ENCODE assay signal across 9 cellular contexts in the genomic region with DNA sequence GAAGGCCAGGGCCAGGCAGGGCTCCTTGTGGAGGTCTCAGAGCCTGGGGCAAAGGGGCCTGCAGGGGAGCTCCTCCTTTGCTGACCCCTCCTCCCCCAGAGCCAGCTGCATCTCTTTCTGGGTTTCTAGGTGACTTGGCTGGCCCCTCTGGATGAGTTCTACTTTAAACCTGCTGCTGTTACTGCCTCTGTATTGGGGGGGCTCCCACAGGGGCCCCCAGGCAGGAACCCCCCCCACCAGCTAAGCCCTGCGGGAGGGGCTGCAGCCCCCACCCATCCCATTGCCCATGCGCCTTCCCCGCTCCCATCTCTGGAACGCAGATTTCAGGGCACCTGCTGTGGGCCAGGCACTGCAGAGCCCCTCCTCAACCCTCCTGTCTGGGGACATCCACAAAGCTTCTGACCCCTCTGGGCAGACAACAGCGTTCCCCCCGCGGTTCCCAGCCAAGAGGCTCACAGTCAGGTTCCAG. TPM values are rescaled to one million over a fixed set of nuclear protein-coding genes. Genes with fewer than 3 reads are reported as not detected.
DNase-seq lines count a peak whose midpoint lies in the region; ATAC-seq and TF ChIP-seq lines count a peak whose summit lies in the region.
"Had no signal": no experiment of that assay in that cellular context is flagged by ENCODE, and none has a peak within 500 bp of the region (broad histone marks: within the 10 kb centered on the region; RNA-seq: fewer than 3 reads in every experiment).

No MANE protein-coding gene starts in this region.

- H3K9me3 ChIP-seq in ascending aorta, result no peaks in the 10 kb centered on the region
- H3K9me3 ChIP-seq in upper lobe of left lung, result no peaks in the 10 kb centered on the region

- H3K4ac ChIP-seq in mesendoderm (ENCODE audit: low read depth, low read length), result no peak overlapping the region

- TF ChIP-seq POLR2A in upper lobe of left lung (IDR thresholded peaks at IDR 0.05), result no peak

- no peak overlapping the region for H3K56ac ChIP-seq in mesendoderm (ENCODE audit: low read length)

- peaks cover 13% of the 10 kb centered on the region for H3K79me1 ChIP-seq in mesendoderm (ENCODE audit: low read length)

- no peak overlapping the region for H2BK120ac ChIP-seq in mesendoderm (ENCODE audit: low read depth, low read length)

- no peak overlapping the region for H4K5ac ChIP-seq in mesendoderm (ENCODE audit: low read length)

- H3K27me3 ChIP-seq in ascending aorta, result no peaks in the 10 kb centered on the region
- H3K27me3 ChIP-seq in mesendoderm (ENCODE audit: insufficient read depth, low read length, poor library complexity), result no peaks in the 10 kb centered on the region
- H3K27me3 ChIP-seq in upper lobe of left lung, result no peaks in the 10 kb centered on the region

- H3K4me2 ChIP-seq in mesendoderm (ENCODE audit: low read length), result no peak overlapping the region

- WGBS in mesendoderm (ENCODE audit: extremely low coverage, insufficient coverage, low lambda C conversion rate), result no CpG with 5 or more reads among the region's 7 CpGs
- 45% methylated on average over 7 of the region's 7 CpGs; no CpG with 5 or more reads in 1 of the 2 donors for WGBS in upper lobe of left lung, 2 donors

- H2AK5ac ChIP-seq in mesendoderm (ENCODE audit: low read length), result no peak overlapping the region

- H3K18ac ChIP-seq in mesendoderm (ENCODE audit: low read length), result peak overlapping the region; percentile 85

- no peak for DNase-seq in activated naive CD8-positive, alpha-beta T cell treated with anti-CD3 and anti-CD28 coated beads, Interleukin-2, amount 50 U/mL, for 24 hours
- DNase-seq in ascending aorta (ENCODE audit: low spot score in 2 of 2) (no peak), mesendoderm (no peak), upper lobe of left lung (peak in 1 of 2 donors; percentile 46), NCI-H1930 (lab: John Stamatoyannopoulos, UW) (no peak), OCI-M1 (lab: John Stamatoyannopoulos, UW) (no peak)
- DNase-seq: NCI-H187 treated with DMSO at 0.1 percent for 48 hours had no signal

- intact Hi-C loops in ascending aorta (cut with DNase I), result no loop called here

- ATAC-seq in activated naive CD8-positive, alpha-beta T cell treated with anti-CD3 and anti-CD28 coated beads, Interleukin-2, amount 50 U/mL, for 24 hours, result no peak
- no peak for ATAC-seq in upper lobe of left lung (ENCODE audit: low FRiP score in 2 of 2)
- no peak for ATAC-seq in HG03469 (IDR thresholded peaks at IDR 0.05; ENCODE audit: unreplicated experiment)

- H3K36me3 Mint-ChIP-seq in activated naive CD8-positive, alpha-beta T cell, result no peaks in the 10 kb centered on the region
- peaks cover 1% of the 10 kb centered on the region for H3K36me3 Mint-ChIP-seq in activated naive CD8-positive, alpha-beta T cell treated with anti-CD3 and anti-CD28 coated beads, Interleukin-2, amount 50 U/mL, for 24 hours (ENCODE audit: low read depth)

- H3K27me3 Mint-ChIP-seq in activated naive CD8-positive, alpha-beta T cell, result no peaks in the 10 kb centered on the region
- H3K27me3 Mint-ChIP-seq in activated naive CD8-positive, alpha-beta T cell treated with anti-CD3 and anti-CD28 coated beads, Interleukin-2, amount 50 U/mL, for 24 hours, result no peaks in the 10 kb centered on the region

- no peak overlapping the region for H4K8ac ChIP-seq in mesendoderm (ENCODE audit: low read depth, low read length)

- H2BK5ac ChIP-seq in mesendoderm (ENCODE audit: low read length), result no peak overlapping the region

- H3K36me3 ChIP-seq in ascending aorta, result peaks cover 12% of the 10 kb centered on the region in 2 donors
- peaks cover 4% of the 10 kb centered on the region for H3K36me3 ChIP-seq in mesendoderm (ENCODE audit: control insufficient read depth, insufficient read depth, low read length)
- peaks cover 0 to 14% (median 13%) of the 10 kb centered on the region in 4 donors for H3K36me3 ChIP-seq in upper lobe of left lung

- TF ChIP-seq EP300 in upper lobe of left lung (IDR thresholded peaks at IDR 0.05), result no peak

- peaks cover 15% of the 10 kb centered on the region for H3K4me1 Mint-ChIP-seq in activated naive CD8-positive, alpha-beta T cell (ENCODE audit: low read depth)
- peaks cover 22% of the 10 kb centered on the region for H3K4me1 Mint-ChIP-seq in activated naive CD8-positive, alpha-beta T cell treated with anti-CD3 and anti-CD28 coated beads, Interleukin-2, amount 50 U/mL, for 24 hours

- peak overlapping the region; percentile 82 for H3K4me3 Mint-ChIP-seq in activated naive CD8-positive, alpha-beta T cell
- no peak overlapping the region for H3K4me3 Mint-ChIP-seq in activated naive CD8-positive, alpha-beta T cell treated with anti-CD3 and anti-CD28 coated beads, Interleukin-2, amount 50 U/mL, for 24 hours

- TF ChIP-seq CTCF in ascending aorta (IDR thresholded peaks at IDR 0.05), result no peak
- TF ChIP-seq CTCF in upper lobe of left lung (IDR thresholded peaks at IDR 0.05), result no peak

- no peaks in the 10 kb centered on the region for H3K9me3 Mint-ChIP-seq in activated naive CD8-positive, alpha-beta T cell (ENCODE audit: low read depth)
- no peaks in the 10 kb centered on the region for H3K9me3 Mint-ChIP-seq in activated naive CD8-positive, alpha-beta T cell treated with anti-CD3 and anti-CD28 coated beads, Interleukin-2, amount 50 U/mL, for 24 hours

- no peak overlapping the region for H3K27ac Mint-ChIP-seq in activated naive CD8-positive, alpha-beta T cell
- H3K27ac Mint-ChIP-seq in activated naive CD8-positive, alpha-beta T cell treated with anti-CD3 and anti-CD28 coated beads, Interleukin-2, amount 50 U/mL, for 24 hours, result no peak overlapping the region

- peaks cover 20 to 29% of the 10 kb centered on the region in 2 donors for H3K4me1 ChIP-seq in ascending aorta
- H3K4me1 ChIP-seq in mesendoderm (ENCODE audit: control insufficient read depth, low read depth, low read length), result peaks cover 12% of the 10 kb centered on the region
- peaks cover 33 to 56% (median 42%) of the 10 kb centered on the region in 4 donors for H3K4me1 ChIP-seq in upper lobe of left lung

- H3K79me2 ChIP-seq in mesendoderm (ENCODE audit: control insufficient read depth, insufficient read depth, low read length), result peaks cover 21% of the 10 kb centered on the region

- no peak overlapping the region for H2BK15ac ChIP-seq in mesendoderm (replicated peaks; ENCODE audit: low read depth)

- H3K27ac ChIP-seq in ascending aorta (no peak overlapping the region), mesendoderm (ENCODE audit: low read depth, low read length) (no peak overlapping the region), upper lobe of left lung (peak overlapping the region in 1 of 4 donors; percentile 81)

- H3K4me3 ChIP-seq in ascending aorta (peak overlapping the region; percentile 74 to 86), mesendoderm (ENCODE audit: low read length) (no peak overlapping the region), upper lobe of left lung (peak overlapping the region in 3 of 4 donors; percentile 56 to 96 (median 90))

- H3K9ac ChIP-seq in mesendoderm (ENCODE audit: low read length), result peak overlapping the region; percentile 2

- no peak overlapping the region for H3K23ac ChIP-seq in mesendoderm (ENCODE audit: low read length)

RNA-seq across cellular contexts. Expression of a gene that starts 0.9 kb away (rescaled TPM):
- total RNA-seq in ascending aorta (54.0 TPM), upper lobe of left lung (10 to 100 TPM; 19.5 to 55.5 (median 30.3) TPM)
- 39.7 TPM for polyA plus RNA-seq in mesendoderm (2013, experiment 1 of 2)
- polyA plus RNA-seq in mesendoderm (2013, experiment 2 of 2), result 40.7 TPM

RNA-seq across cellular contexts. Expression of a gene that starts 3.7 kb away (rescaled TPM):
- 85.7 TPM for total RNA-seq in ascending aorta
- 546 TPM for polyA plus RNA-seq in mesendoderm (2013, experiment 1 of 2)
- 550 TPM for polyA plus RNA-seq in mesendoderm (2013, experiment 2 of 2)
- 100 to 1,000 TPM in 1 of 6 donors, 10 to 100 TPM in 5; 51.4 to 118 (median 60.3) TPM for total RNA-seq in upper lobe of left lung

RNA-seq across cellular contexts. Expression of a gene that starts 9.5 kb away (rescaled TPM):
- total RNA-seq in ascending aorta (17.7 TPM), upper lobe of left lung (100 to 1,000 TPM in 1 of 6 donors, 10 to 100 TPM in 5; 40.9 to 132 (median 63.1) TPM)
- polyA plus RNA-seq in mesendoderm (2013, experiment 1 of 2), result 47.8 TPM
- polyA plus RNA-seq in mesendoderm (2013, experiment 2 of 2), result 45.9 TPM

RNA-seq across cellular contexts. Expression of a gene that starts 16.1 kb away (rescaled TPM):
- total RNA-seq in ascending aorta (188 TPM), upper lobe of left lung (100 to 1,000 TPM in 3 of 6 donors, 10 to 100 TPM in 3; 25.1 to 171 (median 124) TPM)
- polyA plus RNA-seq in mesendoderm (2013, experiment 1 of 2), result 14.3 TPM
- 15.5 TPM for polyA plus RNA-seq in mesendoderm (2013, experiment 2 of 2)

RNA-seq across cellular contexts. Expression of a gene that starts 20.1 kb away (rescaled TPM):
- total RNA-seq in ascending aorta, result 43.1 TPM
- 10.4 TPM for polyA plus RNA-seq in mesendoderm (2013, experiment 1 of 2)
- polyA plus RNA-seq in mesendoderm (2013, experiment 2 of 2), result 11.5 TPM
- total RNA-seq in upper lobe of left lung, result 10 to 100 TPM; 25.0 to 52.0 (median 39.2) TPM
